1 cellular context compared by ENCODE assay signal in the genomic region with DNA sequence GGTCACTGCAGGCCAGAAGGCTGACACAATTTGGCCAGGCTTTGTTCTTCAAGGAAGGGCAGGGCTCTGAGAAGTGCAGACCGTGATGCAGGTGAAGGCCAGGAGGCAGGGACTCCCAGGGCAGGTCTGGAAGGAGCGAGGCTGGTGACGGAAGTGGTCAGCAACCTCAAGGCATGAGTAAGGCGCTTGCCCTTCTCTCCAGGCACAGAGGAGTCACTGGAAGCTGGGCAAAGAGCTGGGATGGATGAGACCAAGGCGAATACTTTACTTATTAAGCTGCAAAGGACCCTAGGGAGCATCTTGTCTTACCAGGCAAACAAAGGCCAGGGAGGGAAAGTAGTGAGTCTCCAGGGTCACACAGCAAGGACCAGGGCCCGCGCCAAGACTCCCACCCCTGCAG.
TF ChIP-seq lines count a peak whose summit lies in the region.

No MANE protein-coding gene starts in this region.

TF ChIP-seq in SK-N-SH, 30 proteins besides CTCF, POLR2A, EP300 and RAD21 (continued from another document):
- no peak for TF ChIP-seq FOXM1 (IDR thresholded peaks at IDR 0.05; ENCODE audit: low read depth)
- TF ChIP-seq SMC3 (IDR thresholded peaks at IDR 0.05; ENCODE audit: low read depth, low read length) = no peak
- TF ChIP-seq, protein P1, sequence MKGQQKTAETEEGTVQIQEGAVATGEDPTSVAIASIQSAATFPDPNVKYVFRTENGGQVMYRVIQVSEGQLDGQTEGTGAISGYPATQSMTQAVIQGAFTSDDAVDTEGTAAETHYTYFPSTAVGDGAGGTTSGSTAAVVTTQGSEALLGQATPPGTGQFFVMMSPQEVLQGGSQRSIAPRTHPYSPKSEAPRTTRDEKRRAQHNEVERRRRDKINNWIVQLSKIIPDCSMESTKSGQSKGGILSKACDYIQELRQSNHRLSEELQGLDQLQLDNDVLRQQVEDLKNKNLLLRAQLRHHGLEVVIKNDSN (IDR thresholded peaks at IDR 0.05; ENCODE audit: borderline replicate concordance, low read depth) = no peak
TF ChIP-seq in SK-N-SH: peak in this region for 0.
